ENCODE assay signal across 1 cellular context in the genomic region with DNA sequence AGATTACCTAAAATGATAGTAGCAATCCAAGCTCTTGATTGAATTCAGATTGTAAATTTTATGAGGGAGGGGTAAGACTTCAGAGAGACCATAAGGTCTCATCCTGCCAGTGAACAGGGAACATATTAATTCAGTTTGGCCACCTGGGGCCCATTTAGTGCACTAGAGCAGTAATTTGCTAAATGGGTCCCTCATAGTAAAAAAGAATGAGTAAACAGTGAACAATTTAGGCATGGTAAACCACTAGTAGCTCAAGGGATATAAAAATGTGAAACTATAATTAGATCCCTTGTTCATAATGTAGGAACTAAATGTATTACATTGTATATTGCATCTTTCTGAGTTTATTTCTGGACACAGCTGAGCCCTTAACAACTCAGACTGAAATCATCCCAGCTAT.
A peak's percentile ranks its signal among the peaks of the same experiment; 100 is the strongest.
TF ChIP-seq lines count a peak whose summit lies in the region.

No MANE protein-coding gene starts in this region.

TF ChIP-seq in HEK293, 187 proteins besides CTCF, POLR2A, EP300 and RAD21 (continued from another document and continues in another):
- TF ChIP-seq ZNF280D (tag by site-specific recombination; IDR thresholded peaks at IDR 0.05) = no peak
- no peak for TF ChIP-seq ZNF76 (tag by site-specific recombination; IDR thresholded peaks at IDR 0.05; ENCODE audit: borderline replicate concordance, low read depth)
- TF ChIP-seq ZNF398 (tag by site-specific recombination; IDR thresholded peaks at IDR 0.05) = no peak
- TF ChIP-seq PRDM2 (tag by site-specific recombination; IDR thresholded peaks at IDR 0.05; ENCODE audit: borderline replicate concordance) = no peak
- no peak for TF ChIP-seq ZNF433 (tag by site-specific recombination; IDR thresholded peaks at IDR 0.05; ENCODE audit: low read depth)
- TF ChIP-seq ZNF777 (tag by site-specific recombination; IDR thresholded peaks at IDR 0.05; ENCODE audit: borderline replicate concordance) = no peak
- TF ChIP-seq ZNF266 (tag by site-specific recombination; IDR thresholded peaks at IDR 0.05; ENCODE audit: low read depth) = no peak
- TF ChIP-seq ZNF366 (tag by site-specific recombination; conservative IDR thresholded peaks at IDR 0.05) = 0 out of 2 replicates have a peak, but pooled peaks have one; percentile 11
- TF ChIP-seq, protein P1, sequence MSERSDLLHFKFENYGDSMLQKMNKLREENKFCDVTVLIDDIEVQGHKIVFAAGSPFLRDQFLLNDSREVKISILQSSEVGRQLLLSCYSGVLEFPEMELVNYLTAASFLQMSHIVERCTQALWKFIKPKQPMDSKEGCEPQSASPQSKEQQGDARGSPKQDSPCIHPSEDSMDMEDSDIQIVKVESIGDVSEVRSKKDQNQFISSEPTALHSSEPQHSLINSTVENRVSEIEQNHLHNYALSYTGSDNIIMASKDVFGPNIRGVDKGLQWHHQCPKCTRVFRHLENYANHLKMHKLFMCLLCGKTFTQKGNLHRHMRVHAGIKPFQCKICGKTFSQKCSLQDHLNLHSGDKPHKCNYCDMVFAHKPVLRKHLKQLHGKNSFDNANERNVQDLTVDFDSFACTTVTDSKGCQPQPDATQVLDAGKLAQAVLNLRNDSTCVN (tag by site-specific recombination; optimal IDR thresholded peaks at IDR 0.05) = no peak
- TF ChIP-seq ZFP69B (tag by site-specific recombination; IDR thresholded peaks at IDR 0.05) = no peak
- TF ChIP-seq ZNF174 (tag by site-specific recombination; IDR thresholded peaks at IDR 0.05) = no peak
- TF ChIP-seq, protein P2, sequence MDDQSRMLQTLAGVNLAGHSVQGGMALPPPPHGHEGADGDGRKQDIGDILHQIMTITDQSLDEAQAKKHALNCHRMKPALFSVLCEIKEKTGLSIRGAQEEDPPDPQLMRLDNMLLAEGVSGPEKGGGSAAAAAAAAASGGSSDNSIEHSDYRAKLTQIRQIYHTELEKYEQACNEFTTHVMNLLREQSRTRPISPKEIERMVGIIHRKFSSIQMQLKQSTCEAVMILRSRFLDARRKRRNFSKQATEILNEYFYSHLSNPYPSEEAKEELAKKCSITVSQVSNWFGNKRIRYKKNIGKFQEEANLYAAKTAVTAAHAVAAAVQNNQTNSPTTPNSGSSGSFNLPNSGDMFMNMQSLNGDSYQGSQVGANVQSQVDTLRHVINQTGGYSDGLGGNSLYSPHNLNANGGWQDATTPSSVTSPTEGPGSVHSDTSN (CRISPR knock-in tag; IDR thresholded peaks at IDR 0.05) = no peak
- TF ChIP-seq ZBTB17 (tag by site-specific recombination; IDR thresholded peaks at IDR 0.05) = 0 out of 2 replicates have a peak, but pooled peaks have one; percentile 17
- no peak for TF ChIP-seq ZNF530 (tag by site-specific recombination; IDR thresholded peaks at IDR 0.05; ENCODE audit: low read depth)
- TF ChIP-seq ZSCAN16 (tag by site-specific recombination; IDR thresholded peaks at IDR 0.05) = no peak
- peak; percentile 23; the same call in 1 of the 2 replicates for TF ChIP-seq ZBTB11 (tag by site-specific recombination; conservative IDR thresholded peaks at IDR 0.05; ENCODE audit: low read depth)
- no peak for TF ChIP-seq MYNN (tag by site-specific recombination; IDR thresholded peaks at IDR 0.05; ENCODE audit: borderline replicate concordance)
- peak; percentile 81 for TF ChIP-seq ZNF843 (tag by site-specific recombination; IDR thresholded peaks at IDR 0.05)
- TF ChIP-seq ZNF830 (tag by site-specific recombination; IDR thresholded peaks at IDR 0.05; ENCODE audit: low read depth) = no peak
- TF ChIP-seq ZNF473 (tag by site-specific recombination; IDR thresholded peaks at IDR 0.05) = no peak
- no peak for TF ChIP-seq ZNF223 (tag by site-specific recombination; IDR thresholded peaks at IDR 0.05)
- TF ChIP-seq ZXDB (tag by site-specific recombination; IDR thresholded peaks at IDR 0.05) = 0 out of 2 replicates have a peak, but pooled peaks have one; percentile 26
- TF ChIP-seq ZNF10 (tag by site-specific recombination; IDR thresholded peaks at IDR 0.05) = no peak
- peak; percentile 65; the same call in 1 of the 2 replicates for TF ChIP-seq ZBTB48 (tag by site-specific recombination; IDR thresholded peaks at IDR 0.05)
- no peak for TF ChIP-seq ZFHX2 (tag by site-specific recombination; conservative IDR thresholded peaks at IDR 0.05)
- no peak for TF ChIP-seq ZNF529 (tag by site-specific recombination; IDR thresholded peaks at IDR 0.05; ENCODE audit: insufficient replicate concordance)
- no peak for TF ChIP-seq ZNF391 (tag by site-specific recombination; IDR thresholded peaks at IDR 0.05; ENCODE audit: borderline replicate concordance, low read depth)
- no peak for TF ChIP-seq ZNF19 (tag by site-specific recombination; IDR thresholded peaks at IDR 0.05; ENCODE audit: low read depth)
- no peak for TF ChIP-seq HOXD13 (CRISPR knock-in tag; IDR thresholded peaks at IDR 0.05; ENCODE audit: borderline replicate concordance)
- 0 out of 2 replicates have a peak, but pooled peaks have one; percentile 54 for TF ChIP-seq KLF10 (tag by site-specific recombination; IDR thresholded peaks at IDR 0.05)
- no peak for TF ChIP-seq ZNF701 (tag by site-specific recombination; IDR thresholded peaks at IDR 0.05)
- no peak for TF ChIP-seq ZNF155 (tag by site-specific recombination; IDR thresholded peaks at IDR 0.05)
- no peak for TF ChIP-seq ZNF558 (tag by site-specific recombination; IDR thresholded peaks at IDR 0.05)
- TF ChIP-seq ZNF324 (tag by site-specific recombination; IDR thresholded peaks at IDR 0.05) = no peak
- no peak for TF ChIP-seq ZNF629 (tag by site-specific recombination; IDR thresholded peaks at IDR 0.05)
- TF ChIP-seq ZEB2 (tag by site-specific recombination; IDR thresholded peaks at IDR 0.05) = 0 out of 2 replicates have a peak, but pooled peaks have one; percentile 38
- no peak for TF ChIP-seq ZNF776 (tag by site-specific recombination; IDR thresholded peaks at IDR 0.05; ENCODE audit: borderline replicate concordance)
- peak; percentile 69 for TF ChIP-seq WT1 (tag by site-specific recombination; IDR thresholded peaks at IDR 0.05)
- TF ChIP-seq ZNF585B (tag by site-specific recombination; IDR thresholded peaks at IDR 0.05) = no peak
- TF ChIP-seq ZNF184 (tag by site-specific recombination; IDR thresholded peaks at IDR 0.05) = no peak
- no peak for TF ChIP-seq ZNF501 (tag by site-specific recombination; IDR thresholded peaks at IDR 0.05)
- TF ChIP-seq BCL11A (tag by site-specific recombination; IDR thresholded peaks at IDR 0.05; ENCODE audit: low read depth) = 0 out of 2 replicates have a peak, but pooled peaks have one; percentile 39
- TF ChIP-seq ZNF639 (tag by site-specific recombination; IDR thresholded peaks at IDR 0.05) = no peak
- TF ChIP-seq ZNF248 (tag by site-specific recombination; IDR thresholded peaks at IDR 0.05) = no peak
- no peak for TF ChIP-seq ZNF169 (tag by site-specific recombination; IDR thresholded peaks at IDR 0.05)
- TF ChIP-seq MEIS1 (CRISPR knock-in tag; IDR thresholded peaks at IDR 0.05; ENCODE audit: borderline replicate concordance) = no peak
- TF ChIP-seq ZBTB7A (tag by site-specific recombination; IDR thresholded peaks at IDR 0.05; ENCODE audit: low read depth) = no peak
